ENCODE assay signal across 18 cellular contexts in genomic region chr11:75291741-75292140, GRCh38. TPM values are rescaled to one million over a fixed set of nuclear protein-coding genes. Genes with fewer than 3 reads are reported as not detected.
DNase-seq lines count a peak whose midpoint lies in the region; ATAC-seq, FAIRE-seq and TF ChIP-seq lines count a peak whose summit lies in the region.
"Had no signal": no experiment of that assay in that cellular context is flagged by ENCODE, and none has a peak within 500 bp of the region (broad histone marks: within the 10 kb centered on the region; RNA-seq: fewer than 3 reads in every experiment).

No MANE protein-coding gene starts in this region.

- H3K27me3 ChIP-seq in DND-41 (ENCODE audit: insufficient read depth, low read length, poor library complexity), result no peaks in the 10 kb centered on the region
- H3K27me3 ChIP-seq in trophoblast cell (ENCODE audit: insufficient read depth, low read length), result no peaks in the 10 kb centered on the region
- no peaks in the 10 kb centered on the region for H3K27me3 ChIP-seq in ascending aorta

- no peak overlapping the region for H3K4me2 ChIP-seq in DND-41 (ENCODE audit: insufficient read depth, low read length)
- no peak overlapping the region for H3K4me2 ChIP-seq in trophoblast cell (ENCODE audit: low read length)

- H3K23ac ChIP-seq in trophoblast cell (ENCODE audit: low read length), result no peak overlapping the region

- FAIRE-seq in kidney (lab: Jason Lieb, UNC), result no peak
- FAIRE-seq: GM12891, GM19239, HTR-8/SVneo had no signal

- H2BK120ac ChIP-seq in trophoblast cell (ENCODE audit: insufficient read depth, low read length, poor library complexity), result no peak overlapping the region

- H3K4me1 ChIP-seq in DND-41 (ENCODE audit: insufficient read depth, low read length) (no peaks in the 10 kb centered on the region), kidney (ENCODE audit: control insufficient read depth in 1 of 2, insufficient read depth in 1 of 2, low read depth in 1 of 2, low read length in 2 of 2) (peaks cover 0 to 8% of the 10 kb centered on the region in 2 donors), trophoblast cell (ENCODE audit: control insufficient read depth in 1 of 2, insufficient read depth in 2 of 2, low read length in 2 of 2) (no peaks in the 10 kb centered on the region), ascending aorta (no peaks in the 10 kb centered on the region)
- H3K4me1 ChIP-seq: HAP-1 had no signal

- H3K9me3 ChIP-seq in DND-41 (ENCODE audit: insufficient read depth, low read length, severe bottlenecking) (no peaks in the 10 kb centered on the region), kidney (ENCODE audit: control insufficient read depth in 1 of 2, low read length in 2 of 2) (no peaks in the 10 kb centered on the region), trophoblast cell (ENCODE audit: insufficient read depth, low read depth, low read length) (peaks cover 2% of the 10 kb centered on the region), ascending aorta (no peaks in the 10 kb centered on the region)
- H3K9me3 ChIP-seq: HAP-1 had no signal

- TF ChIP-seq CTCF in DND-41 (IDR thresholded peaks at IDR 0.05; ENCODE audit: borderline replicate concordance, extremely low read depth, low read length, poor library complexity, severe bottlenecking), result no peak
- no peak for TF ChIP-seq CTCF in kidney (IDR thresholded peaks at IDR 0.05; ENCODE audit: borderline replicate concordance, extremely low read depth, insufficient read depth)
- no peak for TF ChIP-seq CTCF in ascending aorta (IDR thresholded peaks at IDR 0.05)

- H2AK5ac ChIP-seq in trophoblast cell (ENCODE audit: low read length), result no peak overlapping the region

- H3K79me1 ChIP-seq in trophoblast cell (ENCODE audit: low read length), result no peaks in the 10 kb centered on the region

- no peak overlapping the region for H4K8ac ChIP-seq in trophoblast cell (ENCODE audit: low read depth, low read length)

- H3K4ac ChIP-seq in trophoblast cell (ENCODE audit: low read depth, low read length), result no peak overlapping the region

- no peak overlapping the region for H3K9ac ChIP-seq in DND-41 (ENCODE audit: low read depth, low read length)
- no peak overlapping the region for H3K9ac ChIP-seq in kidney (ENCODE audit: low read length in 2 of 2)
- no peak overlapping the region for H3K9ac ChIP-seq in trophoblast cell (ENCODE audit: low read length)

- intact Hi-C loops in left ventricle myocardium superior (cut with micrococcal nuclease) (no loop called here), cardiac septum (cut with DNase I) (no loop called here), kidney (cut with DNase I) (no loop called here), ascending aorta (cut with DNase I) (no loop called here)

- peak overlapping the region; percentile 43 for H3K18ac ChIP-seq in trophoblast cell (ENCODE audit: low read length)

- H2BK12ac ChIP-seq in trophoblast cell (ENCODE audit: low read length), result no peak overlapping the region

- H3K4me3 ChIP-seq in DND-41 (ENCODE audit: low read depth in 1 of 2, low read length in 2 of 2) (no peak overlapping the region), kidney (ENCODE audit: low read length in 2 of 2) (no peak overlapping the region), trophoblast cell (ENCODE audit: low read depth, low read length) (no peak overlapping the region), ascending aorta (no peak overlapping the region)
- H3K4me3 ChIP-seq: HAP-1 had no signal

- ATAC-seq in left ventricle myocardium superior (no peak), DND-41 (ENCODE audit: insufficient read depth, low read depth) (no peak), GM18907 (IDR thresholded peaks at IDR 0.05; ENCODE audit: unreplicated experiment) (no peak)
- ATAC-seq: CD8-positive, alpha-beta T cell had no signal

- peaks cover 27% of the 10 kb centered on the region for H4K20me1 ChIP-seq in DND-41 (ENCODE audit: insufficient read depth, low read length)

- DNase-seq in left ventricle myocardium superior (peak; percentile 19), cardiac septum (ENCODE audit: low spot score) (no peak), DND-41 (no peak), kidney (peak; percentile 40), trophoblast cell (no peak), ascending aorta (ENCODE audit: low spot score in 2 of 2) (no peak), T1000 (lab: John Stamatoyannopoulos, UW) (no peak)
- DNase-seq: ACHN; CD8-positive, alpha-beta T cell; GOT3 had no signal

- H3K14ac ChIP-seq in trophoblast cell (ENCODE audit: low read length), result no peak overlapping the region

- H4K12ac ChIP-seq in trophoblast cell (ENCODE audit: low read depth, low read length), result no peak overlapping the region

- H3K27ac ChIP-seq in DND-41 (ENCODE audit: low read length) (peak overlapping the region; percentile 32), kidney (ENCODE audit: low read depth in 2 of 2, low read length in 2 of 2) (no peak overlapping the region), trophoblast cell (ENCODE audit: low read depth, low read length) (no peak overlapping the region), ascending aorta (no peak overlapping the region)
- H3K27ac ChIP-seq: C4-2B had no signal

- no peak overlapping the region for H4K91ac ChIP-seq in trophoblast cell (ENCODE audit: low read depth, low read length)

- no CpG with 5 or more reads among the region's 6 CpGs for WGBS in trophoblast cell (ENCODE audit: extremely low coverage, insufficient coverage, insufficient read length)

- H3K36me3 ChIP-seq in DND-41 (ENCODE audit: insufficient read depth, low read length) (no peaks in the 10 kb centered on the region), kidney (ENCODE audit: control insufficient read depth in 1 of 2, insufficient read depth in 2 of 2, low read length in 2 of 2) (peaks cover 0 to 2% of the 10 kb centered on the region in 2 donors), trophoblast cell (ENCODE audit: control insufficient read depth in 1 of 2, insufficient read depth in 2 of 2, low read length in 2 of 2) (peaks cover 12 to 14% of the 10 kb centered on the region in 2 experiments), ascending aorta (no peaks in the 10 kb centered on the region)
- H3K36me3 ChIP-seq: HAP-1 had no signal

- H2AFZ ChIP-seq in DND-41 (ENCODE audit: low read depth, low read length) (no peak overlapping the region), trophoblast cell (ENCODE audit: insufficient read depth, low read length, poor library complexity) (no peak overlapping the region)

- H3K79me2 ChIP-seq in DND-41 (ENCODE audit: insufficient read depth, low read length), result no peaks in the 10 kb centered on the region; the same call in 1 of the 2 replicates
- no peaks in the 10 kb centered on the region for H3K79me2 ChIP-seq in trophoblast cell (ENCODE audit: control insufficient read depth, insufficient read depth, low read length, poor library complexity)

- H2BK5ac ChIP-seq in trophoblast cell (ENCODE audit: low read depth, low read length, poor library complexity), result no peak overlapping the region

RNA-seq across cellular contexts. Expression of gene TPBGL, which starts 51.2 kb away (rescaled TPM):
- total RNA-seq in left ventricle myocardium superior, result not detected
- total RNA-seq in cardiac septum, result 0.08 TPM
- 0.69 TPM for total RNA-seq in kidney
- 0.13 TPM for polyA plus RNA-seq in kidney (ENCODE audit: insufficient read depth, low read depth, low replicate concordance)
- polyA plus RNA-seq in trophoblast cell (2013), result 0.33 and 0.50 TPM in 2 replicates
- total RNA-seq in ascending aorta, result not detected
- total RNA-seq: A172, G401 had no signal

RNA-seq across cellular contexts. Expression of gene ARRB1, which starts 59.7 kb away (rescaled TPM):
- total RNA-seq in left ventricle myocardium superior (26.5 TPM), cardiac septum (21.4 TPM), kidney (53.8 TPM), ascending aorta (78.2 TPM)
- polyA plus RNA-seq in kidney (ENCODE audit: insufficient read depth, low read depth, low replicate concordance), result 17.6 TPM
- 34.1 and 34.7 TPM in 2 replicates for polyA plus RNA-seq in trophoblast cell (2013)

Comparison
In these comparisons a context has a peak if more than half of its experiments do, and no peak if none do; other contexts are left out.
1. DNase-seq: peak in left ventricle myocardium superior (single experiment) and kidney (single experiment); none in cardiac septum (single experiment), DND-41 (single experiment), trophoblast cell (0 of 2), ascending aorta (0 of 2) and T1000 (single experiment).